ENCODE assay signal across 10 cellular contexts in genomic region chr6:90294008-90294511, GRCh38. TPM values are rescaled to one million over a fixed set of nuclear protein-coding genes. Genes with fewer than 3 reads are reported as not detected.
DNase-seq lines count a peak whose midpoint lies in the region; ATAC-seq, FAIRE-seq and TF ChIP-seq lines count a peak whose summit lies in the region.
"Had no signal": no experiment of that assay in that cellular context is flagged by ENCODE, and none has a peak within 500 bp of the region (broad histone marks: within the 10 kb centered on the region; RNA-seq: fewer than 3 reads in every experiment).

No MANE protein-coding gene starts in this region.

- TF ChIP-seq POLR2A in K562 (conservative IDR thresholded peaks at IDR 0.05) (no peak), prostate gland (IDR thresholded peaks at IDR 0.05) (no peak)

- in situ Hi-C loops in K562 (cut with MboI), result no loop called here

- intact Hi-C loops in K562 (cut with micrococcal nuclease), result no loop called here
- intact Hi-C loops in prostate gland (cut with DNase I), result loop anchor here (10.0 kb wide), 1 partner anchor 349 kb away; no protein-coding TSS in a partner anchor

- H3K9me3 Mint-ChIP-seq in CD8-positive, alpha-beta memory T cell, result no peaks in the 10 kb centered on the region
- peaks cover 6% of the 10 kb centered on the region for H3K9me3 Mint-ChIP-seq in nephron progenitor cell

- no peaks in the 10 kb centered on the region for H3K79me2 ChIP-seq in K562 (ENCODE audit: control insufficient read depth, insufficient read depth, low read length)

- POLR2A ChIA-PET in CD8-positive, alpha-beta memory T cell (lab: Charles Lee), result interaction anchor here (1.0 to 1.5 kb wide), 2 partner anchors 9 to 77 kb away, joined by 3 to 4 read pairs; no protein-coding TSS in a partner anchor
- POLR2A ChIA-PET in K562 (lab: Yijun Ruan, JAX), result interaction anchor here (0.8 kb wide), 1 partner anchor 10 kb away, joined by 4 read pairs; no protein-coding TSS in a partner anchor

- BruUV-seq in K562 (replicated peaks; lab: Mats Ljungman, UMichigan), result no TSS peak

- no peaks in the 10 kb centered on the region for H3K27me3 ChIP-seq in CD8-positive, alpha-beta memory T cell (ENCODE audit: insufficient read depth, low read length, poor library complexity, severe bottlenecking)
- H3K27me3 ChIP-seq in K562 (ENCODE audit: control insufficient read depth in 2 of 2, insufficient read depth in 2 of 2, low read length in 2 of 2), result peaks cover 13 to 24% of the 10 kb centered on the region in 2 experiments; a peak in 4 of 5 replicates
- no peaks in the 10 kb centered on the region for H3K27me3 ChIP-seq in prostate gland (replicated peaks; ENCODE audit: insufficient read depth)

- no peaks in the 10 kb centered on the region for H3K36me3 ChIP-seq in CD8-positive, alpha-beta memory T cell (ENCODE audit: insufficient read depth, low read length)
- H3K36me3 ChIP-seq in K562 (ENCODE audit: control insufficient read depth, insufficient read depth, low read length) (no peaks in the 10 kb centered on the region), prostate gland (no peaks in the 10 kb centered on the region)

- TF ChIP-seq RAD21 in K562 (CRISPR knock-in tag; conservative IDR thresholded peaks at IDR 0.05 in 1 of 2, IDR thresholded peaks at IDR 0.05 in 1 of 2), result no peak

- H3K27me3 Mint-ChIP-seq in CD8-positive, alpha-beta memory T cell, result peaks cover 0 to 5% of the 10 kb centered on the region in 2 donors
- H3K27me3 Mint-ChIP-seq in nephron progenitor cell (ENCODE audit: low read depth, poor library complexity), result peaks cover 19% of the 10 kb centered on the region

- H3K27ac Mint-ChIP-seq in CD8-positive, alpha-beta memory T cell, result peak overlapping the region in 6 of 8 donors; percentile 45 to 95 (median 92)
- no peak overlapping the region for H3K27ac Mint-ChIP-seq in nephron progenitor cell

- no peaks in the 10 kb centered on the region; the same call in 1 of the 2 replicates for H4K20me1 ChIP-seq in K562 (replicated peaks; ENCODE audit: control insufficient read depth, insufficient read depth, low read length)

- no peaks in the 10 kb centered on the region for H3K9me1 ChIP-seq in K562 (ENCODE audit: control insufficient read depth, insufficient read depth, low read length)

- H3K4me1 ChIP-seq in CD8-positive, alpha-beta memory T cell (ENCODE audit: insufficient read depth, low read length), result peaks cover 40% of the 10 kb centered on the region
- H3K4me1 ChIP-seq in K562 (replicated peaks in 1 of 2; ENCODE audit: control insufficient read depth in 2 of 2, insufficient read depth in 2 of 2, low read length in 2 of 2), result peaks cover 6 to 23% of the 10 kb centered on the region in 2 experiments; a peak in 4 of 5 replicates
- no peaks in the 10 kb centered on the region for H3K4me1 ChIP-seq in prostate gland (replicated peaks)

- ATAC-seq in K562, result no peak

- 61% methylated on average over 5 of the region's 5 CpGs for whole genome bisulfite sequencing in K562 (ENCODE audit: insufficient coverage, low coverage, missing lambda C conversion rate)
- WGBS in prostate gland, result 87% methylated on average over 5 of the region's 5 CpGs

- no peak overlapping the region for H2AFZ ChIP-seq in K562 (ENCODE audit: low read depth, low read length)

- H3K9me3 ChIP-seq in CD8-positive, alpha-beta memory T cell (ENCODE audit: low read length), result no peaks in the 10 kb centered on the region
- H3K9me3 ChIP-seq in K562 (replicated peaks; ENCODE audit: control insufficient read depth, insufficient read depth, low read depth, low read length), result no peaks in the 10 kb centered on the region
- no peaks in the 10 kb centered on the region for H3K9me3 ChIP-seq in prostate gland

- H3K4me1 Mint-ChIP-seq in CD8-positive, alpha-beta memory T cell, result peaks cover 30 to 59% (median 42%) of the 10 kb centered on the region in 3 donors
- peaks cover 56% of the 10 kb centered on the region for H3K4me1 Mint-ChIP-seq in nephron progenitor cell

- no peak overlapping the region for H3K27ac ChIP-seq in CD8-positive, alpha-beta memory T cell (ENCODE audit: low read depth, low read length)
- H3K27ac ChIP-seq in K562 (ENCODE audit: extremely low read depth, low read depth, low read length) (no peak overlapping the region), prostate gland (no peak overlapping the region)
- H3K27ac ChIP-seq: SK-N-MC had no signal

- peak overlapping the region; percentile 86 to 95 (median 91) for H3K4me3 Mint-ChIP-seq in CD8-positive, alpha-beta memory T cell
- peak overlapping the region; percentile 88 for H3K4me3 Mint-ChIP-seq in nephron progenitor cell

- no peak overlapping the region for H3K4me2 ChIP-seq in K562 (ENCODE audit: insufficient read depth, low read length)

- peak overlapping the region; percentile 75 for H3K4me3 ChIP-seq in CD8-positive, alpha-beta memory T cell (ENCODE audit: low read length)
- peak overlapping the region; percentile 73 for H3K4me3 ChIP-seq in Jurkat, Clone E6-1 (ENCODE audit: low read length)
- H3K4me3 ChIP-seq in K562 (no peak overlapping the region), prostate gland (no peak overlapping the region)
- H3K4me3 ChIP-seq: SK-N-MC had no signal

- H3K36me3 Mint-ChIP-seq in CD8-positive, alpha-beta memory T cell, result peaks cover 0 to 18% (median 2%) of the 10 kb centered on the region in 3 donors
- H3K36me3 Mint-ChIP-seq in nephron progenitor cell (ENCODE audit: low read depth), result peaks cover 19% of the 10 kb centered on the region

- TF ChIP-seq EP300 in K562 (IDR thresholded peaks at IDR 0.05; ENCODE audit: low read length), result no peak

- FAIRE-seq in K562 (lab: Jason Lieb, UNC), result no peak
- FAIRE-seq: D721Med, urothelium cell line had no signal

- no peak for TF ChIP-seq CTCF in K562 (IDR thresholded peaks at IDR 0.05 in 2 of 3, conservative IDR thresholded peaks at IDR 0.05 in 1 of 3; ENCODE audit: insufficient read depth in 2 of 3, low read depth in 1 of 3, low read length in 3 of 3)
- TF ChIP-seq CTCF in nephron progenitor cell (IDR thresholded peaks at IDR 0.05), result no peak
- no peak for TF ChIP-seq CTCF in prostate gland (IDR thresholded peaks at IDR 0.05)

- H3K9ac ChIP-seq in K562 (ENCODE audit: insufficient read depth in 1 of 2, low read depth in 2 of 2, low read length in 2 of 2), result no peak overlapping the region

- peak in 1 of 5 donors; percentile 20 for DNase-seq in CD8-positive, alpha-beta memory T cell
- DNase-seq in Jurkat, Clone E6-1 (ENCODE audit: low read depth, low spot score), result no peak
- DNase-seq in K562 (ENCODE audit: extremely low read depth in 1 of 4, low spot score in 3 of 4) (no peak), nephron progenitor cell (no peak), GM19240 (ENCODE audit: insufficient read length, low spot score) (no peak), prostate gland (ENCODE audit: low spot score) (no peak), mesenteric fat pad (ENCODE audit: low spot score) (no peak)

- CTCF ChIA-PET in CD8-positive, alpha-beta memory T cell (lab: Charles Lee), result interaction anchor here (1.2 to 1.5 kb wide), 3 partner anchors 9 to 354 kb away, joined by 3 to 4 read pairs (median 3); no protein-coding TSS in a partner anchor
- CTCF ChIA-PET in K562 (lab: Yijun Ruan, JAX; ENCODE audit: low intra/inter-chr PET ratio), result no interaction called here

RNA-seq across cellular contexts. Expression of gene BACH2, which starts 2.6 kb away (rescaled TPM):
- total RNA-seq in CD8-positive, alpha-beta memory T cell, result 10 to 100 TPM; 39.9 to 41.8 TPM
- polyA plus RNA-seq in CD8-positive, alpha-beta memory T cell, result 7.4 TPM
- 2.4 TPM for polyA plus RNA-seq in Jurkat, Clone E6-1 (2012; ENCODE audit: insufficient read depth, insufficient read length)
- total RNA-seq in K562 (2011; cell fraction: chromatin; rRNA removed; ENCODE audit: low replicate concordance), result 16.1 and 29.2 TPM in 2 replicates
- 6.1 and 8.3 TPM in 2 replicates for total RNA-seq in K562 (2011; cell fraction: nucleolus; rRNA removed)
- 10.3 and 15.1 TPM in 2 replicates for total RNA-seq in K562 (2011; cell fraction: nucleoplasm; rRNA removed)
- total RNA-seq in K562 (2014; rRNA removed) (0.33 and 2.0 TPM in 2 replicates), K562 (2014; rRNA removed; fragmentation: Illumina TruSeq; extraction: Trizol) (0.55 and 0.96 TPM in 2 replicates), K562 (2015; rRNA removed; fragmentation: Illumina TruSeq; extraction: Trizol) (0.11 and 0.40 TPM in 2 replicates), K562 (2021) (1.7 and 2.0 TPM in 2 replicates), prostate gland (1 to 10 TPM; 5.2 to 5.7 TPM), mesenteric fat pad (2.0 TPM)
- polyA plus RNA-seq in K562 (2011; rRNA removed) (3.1 and 3.3 TPM in 2 replicates), K562 (2014; fragmentation: Illumina TruSeq; extraction: Trizol) (0.59 and 0.91 TPM in 2 replicates), K562 (2014; fragmentation: Nextera tagmentation; extraction: Ambion mirVana) (under 1 TPM; 0.06 to 0.11 TPM), K562 (2014; rRNA removed) (0.61 and 0.65 TPM in 2 replicates)
- 1.5 and 2.1 TPM in 2 replicates for polyA plus RNA-seq in K562 (2011; cell fraction: cytosol; rRNA removed)
- 5.2 and 7.8 TPM in 2 replicates for polyA plus RNA-seq in K562 (2011; cell fraction: nucleus; rRNA removed)
- polyA plus RNA-seq in K562 (2012), result 1.0 and 1.2 TPM in 2 replicates
- 9.8 and 11.4 TPM in 2 replicates for polyA minus RNA-seq in K562 (2011; rRNA and poly(A)+ RNA removed)
- 2.3 and 3.9 TPM in 2 replicates for polyA minus RNA-seq in K562 (2011; cell fraction: cytosol; rRNA and poly(A)+ RNA removed)
- polyA minus RNA-seq in K562 (2011; cell fraction: nucleus; rRNA and poly(A)+ RNA removed), result 14.8 and 19.3 TPM in 2 replicates

Comparison
In these comparisons a context has a peak if more than half of its experiments do, and no peak if none do; other contexts are left out.
1. H3K4me3 ChIP-seq: peak in CD8-positive, alpha-beta memory T cell (single experiment) and Jurkat, Clone E6-1 (single experiment); none in K562 (single experiment) and prostate gland (0 of 2).